Comparison of ENCODE assay signal across 25 cellular contexts in the genomic region with DNA sequence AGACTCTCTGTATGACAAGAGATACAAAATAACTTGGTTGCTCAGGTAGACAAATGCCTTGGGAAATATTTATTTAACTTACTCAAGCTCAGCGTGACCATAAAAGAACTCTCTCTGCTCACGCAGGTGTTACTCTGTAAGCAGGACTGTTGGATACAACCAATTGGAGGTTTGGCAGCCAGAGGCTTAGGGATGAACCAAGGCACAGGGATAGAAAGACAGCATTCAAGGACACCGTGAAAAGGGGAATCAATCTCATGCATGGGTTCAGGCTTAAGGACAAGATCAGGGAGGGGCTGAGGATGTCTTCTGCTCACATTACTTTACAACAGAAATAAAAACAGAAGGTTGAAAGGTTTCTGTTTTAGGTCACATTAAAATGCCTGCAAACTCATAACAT.
"Had no signal": no experiment of that assay in that cellular context is flagged by ENCODE, and none has a peak within 500 bp of the region (broad histone marks: within the 10 kb centered on the region; RNA-seq: fewer than 3 reads in every experiment).

No MANE protein-coding gene starts in this region.

- H3K27me3 ChIP-seq: neutrophil, right lobe of liver, testis had no signal

- H3K9me3 ChIP-seq: neutrophil, right lobe of liver, testis had no signal

- DNase-seq: activated CD4-positive, alpha-beta T cell treated with anti-CD3 and anti-CD28 coated beads for 1 hour; activated CD4-positive, alpha-beta T cell treated with anti-CD3 and anti-CD28 coated beads, Interleukin-2, amount 10 ng/mL, durations not matched to agents 7 days and 5 days; activated CD8-positive, alpha-beta T cell treated with anti-CD3 and anti-CD28 coated beads for 36 hours; activated naive CD8-positive, alpha-beta T cell treated with anti-CD3 and anti-CD28 coated beads, Interleukin-2, amount 50 U/mL, for 24 hours; activated T-cell treated with anti-CD3 and anti-CD28 coated beads, Interleukin-2, amount 50 U/mL, for 48 hours; amygdala; caudate nucleus; cortex of kidney; foreskin fibroblast; head of caudate nucleus; hypothalamus; immature natural killer cell; kidney; left colon; mammary epithelial cell; naive B cell; nephron progenitor cell; right lobe of liver; stimulated activated CD4-positive, alpha-beta T cell treated with anti-CD3 and anti-CD28 coated beads, Interleukin-2, amount 100 ng/mL, for 48 hours; stimulated activated naive CD4-positive, alpha-beta T cell treated with Interleukin-2 at 50 U/mL for 16 hours; T-helper 9 cell; testis; trophoblast cell had no signal

- H3K36me3 ChIP-seq: neutrophil, right lobe of liver had no signal

- ATAC-seq: activated CD8-positive, alpha-beta T cell treated with anti-CD3 and anti-CD28 coated beads for 36 hours; activated naive CD8-positive, alpha-beta T cell treated with anti-CD3 and anti-CD28 coated beads, Interleukin-2, amount 50 U/mL, for 24 hours; esophagus mucosa; left colon; right lobe of liver had no signal

- H3K4me3 ChIP-seq: right lobe of liver, testis had no signal

- H3K27ac ChIP-seq: neutrophil, right lobe of liver, testis had no signal

- H3K4me1 ChIP-seq: right lobe of liver, testis had no signal
